In the genomic region with DNA sequence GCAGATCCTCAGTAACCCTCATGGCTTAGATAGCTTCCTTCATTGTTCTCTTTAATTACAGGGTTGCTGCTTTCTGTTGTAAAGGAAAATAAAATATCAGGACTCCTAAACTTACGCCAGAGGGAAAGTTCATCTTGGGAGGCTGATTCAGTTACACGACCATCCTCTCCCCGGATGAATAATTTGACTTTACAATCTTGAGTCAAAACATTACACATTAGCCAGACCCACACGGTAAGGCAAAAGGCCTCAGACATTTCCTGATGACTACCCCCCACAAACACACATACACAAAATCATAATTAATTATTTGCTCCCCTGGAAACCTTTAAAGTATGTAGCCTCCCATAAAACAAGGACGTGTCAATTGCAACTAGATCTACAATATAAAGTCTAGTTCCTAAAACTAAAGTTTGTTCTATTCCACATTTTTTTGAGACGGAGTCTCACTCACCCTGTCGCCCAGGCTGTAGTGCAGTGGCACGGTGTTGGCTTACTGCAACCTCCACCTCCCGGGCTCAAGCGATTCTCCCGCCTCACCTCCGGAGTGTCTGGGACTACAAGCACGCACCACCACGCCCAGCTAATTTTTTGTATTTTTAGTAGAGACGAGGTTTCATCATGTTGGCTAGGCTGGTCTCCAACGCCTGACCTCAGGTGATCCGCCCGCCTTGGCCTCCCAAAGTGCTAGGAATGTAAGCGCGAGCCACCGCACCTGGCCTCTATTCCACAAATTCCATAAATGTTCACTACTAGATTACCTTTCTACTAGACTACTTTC, we compare ENCODE assay signal across 8 cellular contexts. TPM values are rescaled to one million over a fixed set of nuclear protein-coding genes. Genes with fewer than 3 reads are reported as not detected.
DNase-seq lines count a peak whose midpoint lies in the region; ATAC-seq lines count a peak whose summit lies in the region.

No MANE protein-coding gene starts in this region.

- peak overlapping the region; percentile 93 for H3K4me3 ChIP-seq in iPS-18a (ENCODE audit: low read length)

- peak overlapping the region; percentile 88 for H3K27ac Mint-ChIP-seq in activated CD4-positive, alpha-beta memory T cell treated with anti-CD3 and anti-CD28 coated beads, Interleukin-2, amount 10 ng/mL, durations not matched to agents 7 days and 5 days

- H3K27ac ChIP-seq in iPS-18a (ENCODE audit: low read length): peak overlapping the region; percentile 100

- H3K4me1 ChIP-seq in iPS-18a (ENCODE audit: control insufficient read depth, low read depth, low read length): peaks cover 16% of the 10 kb centered on the region

- H3K27me3 Mint-ChIP-seq in activated CD4-positive, alpha-beta memory T cell treated with anti-CD3 and anti-CD28 coated beads, Interleukin-2, amount 10 ng/mL, durations not matched to agents 7 days and 5 days: peaks cover 12% of the 10 kb centered on the region

- peaks cover 24% of the 10 kb centered on the region for H3K36me3 Mint-ChIP-seq in activated CD4-positive, alpha-beta memory T cell treated with anti-CD3 and anti-CD28 coated beads, Interleukin-2, amount 10 ng/mL, durations not matched to agents 7 days and 5 days (ENCODE audit: low read depth)

- H3K27me3 ChIP-seq in iPS-18a (ENCODE audit: control insufficient read depth, insufficient read depth, low read length): no peaks in the 10 kb centered on the region

- H3K9me3 Mint-ChIP-seq in activated CD4-positive, alpha-beta memory T cell treated with anti-CD3 and anti-CD28 coated beads, Interleukin-2, amount 10 ng/mL, durations not matched to agents 7 days and 5 days: no peaks in the 10 kb centered on the region

- DNase-seq in AG20443 (ENCODE audit: low spot score) (peak; percentile 39), H4 (ENCODE audit: low spot score) (peak; percentile 36), MV-4-11 (lab: John Stamatoyannopoulos, UW) (no peak), amygdala (lab: John Stamatoyannopoulos, UW) (no peak)
- DNase-seq in activated CD4-positive, alpha-beta memory T cell treated with anti-CD3 and anti-CD28 coated beads, Interleukin-2, amount 10 ng/mL, durations not matched to agents 7 days and 5 days: no peak
- DNase-seq in stimulated activated naive CD8-positive, alpha-beta T cell treated with anti-CD3 and anti-CD28 coated beads, Interleukin-15, Interleukin-2, amounts not matched to agents 100 U/mL and 50 U/mL, for 24 hours: no peak

- H3K36me3 ChIP-seq in iPS-18a (ENCODE audit: control insufficient read depth, low read depth, low read length): peaks cover 11% of the 10 kb centered on the region

- no peaks in the 10 kb centered on the region for H3K9me3 ChIP-seq in iPS-18a (ENCODE audit: control insufficient read depth, low read depth, low read length)

- H3K9ac ChIP-seq in iPS-18a (ENCODE audit: low read length): peak overlapping the region; percentile 98

- H3K4me3 Mint-ChIP-seq in activated CD4-positive, alpha-beta memory T cell treated with anti-CD3 and anti-CD28 coated beads, Interleukin-2, amount 10 ng/mL, durations not matched to agents 7 days and 5 days: peak overlapping the region; percentile 95

- CTCF ChIA-PET in activated CD4-positive, alpha-beta memory T cell treated with anti-CD3 and anti-CD28 coated beads, Interleukin-2, amount 10 ng/mL, durations not matched to agents 7 days and 5 days (lab: Charles Lee): interaction anchor here (1.2 to 2.4 kb wide), 12 partner anchors 11 to 219 kb away, joined by 4 to 23 read pairs (median 6); partner anchors contain the start of genes AKR1A1, MUTYH and TOE1

- ATAC-seq in stimulated activated naive CD8-positive, alpha-beta T cell treated with anti-CD3 and anti-CD28 coated beads, Interleukin-15, Interleukin-2, amounts not matched to agents 100 U/mL and 50 U/mL, for 24 hours: peak; percentile 57
- ATAC-seq in GM21381 (IDR thresholded peaks at IDR 0.05; ENCODE audit: unreplicated experiment): no peak

- POLR2A ChIA-PET in activated CD4-positive, alpha-beta memory T cell treated with anti-CD3 and anti-CD28 coated beads, Interleukin-2, amount 10 ng/mL, durations not matched to agents 7 days and 5 days (lab: Charles Lee): interaction anchor here (0.6 to 5.5 kb wide), 38 partner anchors 8 to 1577 kb away, joined by 3 to 142 read pairs (median 8); partner anchors contain the start of genes AKR1A1, BTBD19, CCDC163 and EIF2B3

- peaks cover 42% of the 10 kb centered on the region for H3K4me1 Mint-ChIP-seq in activated CD4-positive, alpha-beta memory T cell treated with anti-CD3 and anti-CD28 coated beads, Interleukin-2, amount 10 ng/mL, durations not matched to agents 7 days and 5 days

RNA-seq across cellular contexts. Expression of gene PRDX1, which starts 0.8 kb away (rescaled TPM):
- 2,740 and 3,006 TPM in 2 replicates for total RNA-seq in H4 (2014; rRNA removed; shearing (Covaris generic))
- total RNA-seq in activated CD4-positive, alpha-beta memory T cell treated with anti-CD3 and anti-CD28 coated beads, Interleukin-2, amount 10 ng/mL, durations not matched to agents 7 days and 5 days: 100 to 1,000 TPM; 296 to 309 TPM

RNA-seq across cellular contexts. Expression of gene MMACHC, which starts 22.4 kb away (rescaled TPM):
- total RNA-seq in H4 (2014; rRNA removed; shearing (Covaris generic)): 3.2 TPM in 2 replicates
- total RNA-seq in activated CD4-positive, alpha-beta memory T cell treated with anti-CD3 and anti-CD28 coated beads, Interleukin-2, amount 10 ng/mL, durations not matched to agents 7 days and 5 days: 1 to 10 TPM; 4.0 to 4.4 TPM

RNA-seq across cellular contexts. Expression of gene CCDC163, which starts 22.6 kb away (rescaled TPM):
- 1.8 and 3.9 TPM in 2 replicates for total RNA-seq in H4 (2014; rRNA removed; shearing (Covaris generic))
- 1 to 10 TPM; 6.7 to 6.8 TPM for total RNA-seq in activated CD4-positive, alpha-beta memory T cell treated with anti-CD3 and anti-CD28 coated beads, Interleukin-2, amount 10 ng/mL, durations not matched to agents 7 days and 5 days

RNA-seq across cellular contexts. Expression of gene AKR1A1, which starts 28.1 kb away (rescaled TPM):
- 195 and 202 TPM in 2 replicates for total RNA-seq in H4 (2014; rRNA removed; shearing (Covaris generic))
- total RNA-seq in activated CD4-positive, alpha-beta memory T cell treated with anti-CD3 and anti-CD28 coated beads, Interleukin-2, amount 10 ng/mL, durations not matched to agents 7 days and 5 days: 100 to 1,000 TPM; 144 TPM

RNA-seq across cellular contexts. Expression of gene TESK2, which starts 31.6 kb away (rescaled TPM):
- total RNA-seq in H4 (2014; rRNA removed; shearing (Covaris generic)): 1.5 and 2.7 TPM in 2 replicates
- 1 to 10 TPM; 3.7 to 4.3 TPM for total RNA-seq in activated CD4-positive, alpha-beta memory T cell treated with anti-CD3 and anti-CD28 coated beads, Interleukin-2, amount 10 ng/mL, durations not matched to agents 7 days and 5 days

Comparison
In these comparisons a context has a peak if more than half of its experiments do, and no peak if none do; other contexts are left out.
1. DNase-seq: peak in AG20443 (single experiment) and H4 (single experiment); none in activated CD4-positive, alpha-beta memory T cell treated with anti-CD3 and anti-CD28 coated beads, Interleukin-2, amount 10 ng/mL, durations not matched to agents 7 days and 5 days (single experiment), stimulated activated naive CD8-positive, alpha-beta T cell treated with anti-CD3 and anti-CD28 coated beads, Interleukin-15, Interleukin-2, amounts not matched to agents 100 U/mL and 50 U/mL, for 24 hours (single experiment), MV-4-11 (single experiment) and amygdala (0 of 56).